Comparison of ENCODE assay signal across 8 cellular contexts in the genomic region with DNA sequence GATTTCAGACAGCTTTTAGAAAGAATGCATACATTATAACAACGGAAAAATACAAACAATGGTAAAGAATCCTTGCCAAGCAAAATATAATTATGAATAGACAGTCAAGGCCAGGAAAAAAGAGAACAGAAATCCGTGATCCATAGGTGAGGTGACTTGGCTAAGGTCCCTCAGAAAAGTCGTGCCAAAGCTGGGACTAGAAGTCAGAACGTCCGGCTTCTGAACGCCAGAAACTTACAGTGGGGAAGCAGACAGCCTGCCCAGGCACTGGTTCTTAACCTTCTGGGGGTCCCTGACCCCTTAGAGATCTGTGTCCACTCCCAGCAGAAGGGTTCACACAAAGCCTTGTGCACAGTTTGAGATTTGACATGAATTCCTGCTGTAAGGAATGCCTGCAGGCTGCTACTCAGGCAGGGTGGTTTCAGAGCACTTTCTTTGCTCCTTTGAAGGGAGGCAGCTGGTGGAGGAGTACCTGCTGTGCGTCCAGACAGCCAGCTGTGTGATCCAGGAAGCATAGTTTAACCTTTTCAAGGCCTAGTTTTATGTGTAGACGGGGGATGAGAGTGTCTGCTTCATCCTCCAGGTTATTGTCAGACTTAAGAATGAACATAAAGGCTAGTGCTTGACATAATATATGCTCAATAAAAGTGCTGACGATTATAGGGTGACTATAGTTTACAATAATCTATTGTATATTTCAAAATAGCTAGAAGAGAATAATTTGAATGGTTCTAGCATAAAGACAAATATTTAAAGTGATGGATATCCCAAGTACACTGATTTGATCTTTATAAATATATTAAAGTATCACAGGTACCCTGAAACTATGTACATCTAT. TPM values are rescaled to one million over a fixed set of nuclear protein-coding genes. Genes with fewer than 3 reads are reported as not detected.
A peak's percentile ranks its signal among the peaks of the same experiment; 100 is the strongest.
DNase-seq lines count a peak whose midpoint lies in the region; ATAC-seq, FAIRE-seq and TF ChIP-seq lines count a peak whose summit lies in the region.

No MANE protein-coding gene starts in this region.

- H3K36me3 ChIP-seq in IMR-90 (ENCODE audit: control insufficient read depth, insufficient read depth, low read length) (no peaks in the 10 kb centered on the region), left lung (no peaks in the 10 kb centered on the region)

- peak overlapping the region; percentile 70 for H3K4me3 Mint-ChIP-seq in central memory CD8-positive, alpha-beta T cell

- no peaks in the 10 kb centered on the region for H3K9me3 Mint-ChIP-seq in central memory CD8-positive, alpha-beta T cell

- no peaks in the 10 kb centered on the region for H3K36me3 Mint-ChIP-seq in central memory CD8-positive, alpha-beta T cell (ENCODE audit: insufficient read depth)

- H3K4me1 ChIP-seq in A549 (peaks cover 19% of the 10 kb centered on the region; the same call in 2 of the 3 replicates), IMR-90 (ENCODE audit: control insufficient read depth, insufficient read depth, low read length) (peaks cover 8% of the 10 kb centered on the region), left lung (peaks cover 14 to 16% of the 10 kb centered on the region in 2 donors)

- H2AK9ac ChIP-seq in IMR-90 (replicated peaks; ENCODE audit: low read depth, low read length, poor library complexity): no peak overlapping the region

- no peaks in the 10 kb centered on the region for H4K20me1 ChIP-seq in IMR-90 (ENCODE audit: insufficient read depth, low read length)

- CTCF ChIA-PET in A549 (lab: Yijun Ruan, JAX): interaction anchor here (0.7 to 7.8 kb wide), 20 partner anchors 12 to 384 kb away, joined by 3 to 40 read pairs (median 3); a partner anchor contains a TSS
- CTCF ChIA-PET in IMR-90 (lab: Yijun Ruan, JAX): interaction anchor here (0.7 to 1.1 kb wide), 3 partner anchors 10 to 36 kb away, joined by 3 read pairs; no protein-coding TSS in a partner anchor
- CTCF ChIA-PET in HEK293T (lab: Yijun Ruan, JAX): interaction anchor here (1.1 to 2.0 kb wide), 5 partner anchors 16 to 214 kb away, joined by 3 to 4 read pairs (median 4); a partner anchor contains a TSS

- peaks cover 23% of the 10 kb centered on the region for H3K27me3 Mint-ChIP-seq in central memory CD8-positive, alpha-beta T cell

- H3K27me3 ChIP-seq in IMR-90 (ENCODE audit: control insufficient read depth, insufficient read depth, low read length) (no peaks in the 10 kb centered on the region), left lung (peaks cover 0 to 19% of the 10 kb centered on the region in 2 donors)

- no peak for FAIRE-seq in A549 (lab: Jason Lieb, UNC)

- no peak overlapping the region for H3K14ac ChIP-seq in IMR-90 (replicated peaks; ENCODE audit: low read depth, low read length)

- H3K27ac Mint-ChIP-seq in central memory CD8-positive, alpha-beta T cell (ENCODE audit: low read depth): no peak overlapping the region

- POLR2A ChIA-PET in A549 (lab: Yijun Ruan, JAX) (interaction anchor here (0.5 to 2.1 kb wide), 4 partner anchors 17 to 89 kb away, joined by 3 to 8 read pairs (median 4); a partner anchor contains a TSS), IMR-90 (lab: Charles Lee; ENCODE audit: unreplicated experiment) (no interaction called here), HEK293T (lab: Yijun Ruan, JAX) (interaction anchor here (0.6 to 1.2 kb wide), 5 partner anchors 11 to 236 kb away, joined by 3 to 4 read pairs (median 3); no protein-coding TSS in a partner anchor)

- TF ChIP-seq POLR2A in A549 (IDR thresholded peaks at IDR 0.05; ENCODE audit: low read length) (no peak), IMR-90 (IDR thresholded peaks at IDR 0.05; ENCODE audit: low read depth, low read length) (no peak)

- H3K27ac ChIP-seq in A549: peak overlapping the region; percentile 79 to 83; a peak in 5 of 6 replicates
- no peak overlapping the region for H3K27ac ChIP-seq in IMR-90 (ENCODE audit: insufficient read depth, low read length)
- H3K27ac ChIP-seq in left lung: peak overlapping the region; percentile 68 to 80

- no peak for TF ChIP-seq CTCF in A549 (IDR thresholded peaks at IDR 0.05)
- TF ChIP-seq CTCF in IMR-90 (conservative IDR thresholded peaks at IDR 0.05; ENCODE audit: low read depth, low read length): no peak
- no peak for TF ChIP-seq CTCF in left lung (IDR thresholded peaks at IDR 0.05)

- no peaks in the 10 kb centered on the region for H3K4me1 Mint-ChIP-seq in central memory CD8-positive, alpha-beta T cell

- no peak overlapping the region for H3K18ac ChIP-seq in IMR-90 (ENCODE audit: low read depth, low read length)

- H2BK20ac ChIP-seq in IMR-90 (ENCODE audit: low read depth, low read length): no peak overlapping the region

- no peak overlapping the region for H2BK120ac ChIP-seq in IMR-90 (ENCODE audit: low read depth, low read length)

- peak overlapping the region in 1 of 2 experiments; percentile 9; a peak in 2 of 4 replicates for H4K8ac ChIP-seq in IMR-90 (ENCODE audit: low read depth in 2 of 2, low read length in 2 of 2)

- no peak for TF ChIP-seq EP300 in A549 (IDR thresholded peaks at IDR 0.05)

- H2AK5ac ChIP-seq in IMR-90 (ENCODE audit: low read depth, low read length): 0 out of 2 replicates have a peak overlapping the region, but pooled peaks have one; percentile 2

- H3K4me2 ChIP-seq in A549: peak overlapping the region; percentile 78
- peak overlapping the region; percentile 50; the same call in 1 of the 2 replicates for H3K4me2 ChIP-seq in IMR-90 (ENCODE audit: low read depth, low read length)

- WGBS in A549 (ENCODE audit: missing lambda C conversion rate): 55% methylated on average over 9 of the region's 9 CpGs
- whole genome bisulfite sequencing in IMR-90 (ENCODE audit: extremely low coverage in 2 of 2, insufficient read length in 1 of 2), 2 experiments: 45% methylated on average over 5 of the region's 9 CpGs; no CpG with 5 or more reads in 1 of the 2 experiments

- no peaks in the 10 kb centered on the region for H3K9me3 ChIP-seq in A549
- H3K9me3 ChIP-seq in IMR-90 (ENCODE audit: control insufficient read depth, insufficient read depth, low read length): no peaks in the 10 kb centered on the region
- no peaks in the 10 kb centered on the region for H3K9me3 ChIP-seq in left lung

- H3K79me1 ChIP-seq in IMR-90 (ENCODE audit: low read depth in 1 of 2, low read length in 2 of 2): no peaks in the 10 kb centered on the region; a peak in 1 of 4 replicates

- H3K4ac ChIP-seq in IMR-90 (ENCODE audit: low read depth, low read length): 0 out of 2 replicates have a peak overlapping the region, but pooled peaks have one; percentile 1

- no peak overlapping the region for H4K5ac ChIP-seq in IMR-90 (ENCODE audit: low read depth, low read length)

- H4K91ac ChIP-seq in IMR-90 (ENCODE audit: insufficient read depth, low read depth, low read length): no peak overlapping the region

- dilution Hi-C loops in IMR-90 (cut with HindIII; ENCODE audit: low sequenced_read_pairs, unreplicated experiment): no loop called here

- H3K9ac ChIP-seq in IMR-90 (ENCODE audit: low read depth, low read length): no peak overlapping the region

- intact Hi-C loops in IMR-90 (cut with micrococcal nuclease): loop anchor here (5.0 kb wide), 1 partner anchor 35 kb away; no protein-coding TSS in a partner anchor
- intact Hi-C loops in left lung (cut with DNase I): no loop called here

- peak overlapping the region; percentile 1 for H2AFZ ChIP-seq in IMR-90 (replicated peaks; ENCODE audit: low read length, poor library complexity)

- TF ChIP-seq RAD21 in A549 (conservative IDR thresholded peaks at IDR 0.05 in 1 of 2, IDR thresholded peaks at IDR 0.05 in 1 of 2) (no peak), IMR-90 (IDR thresholded peaks at IDR 0.05; ENCODE audit: low read length) (no peak)

- peak; percentile 20 to 46; a peak in 3 of 6 replicates for ATAC-seq in A549
- ATAC-seq in IMR-90 (ENCODE audit: low read depth): 0 out of 2 replicates have a peak, but pooled peaks have one; percentile 21
- no peak for ATAC-seq in central memory CD8-positive, alpha-beta T cell (replicated peaks; ENCODE audit: extremely low read depth, poor library complexity, severe bottlenecking)
- peak; percentile 42 for ATAC-seq in left lung

- H3K23ac ChIP-seq in IMR-90 (ENCODE audit: low read depth, low read length): 0 out of 2 replicates have a peak overlapping the region, but pooled peaks have one; percentile 48

- no peak overlapping the region for H2BK5ac ChIP-seq in IMR-90 (ENCODE audit: low read depth, low read length, poor library complexity, severe bottlenecking)

- H3K9me1 ChIP-seq in IMR-90 (ENCODE audit: insufficient read depth, low read length): peaks cover 4% of the 10 kb centered on the region

- in situ Hi-C loops in IMR-90 (cut with MboI; ENCODE audit: low sequenced_read_pairs): no loop called here

- no peak overlapping the region for H3K56ac ChIP-seq in IMR-90 (ENCODE audit: extremely low read depth, insufficient read depth, low read length)

- H3K4me3 ChIP-seq in A549 (peak overlapping the region; percentile 58), IMR-90 (ENCODE audit: insufficient read depth, low read depth, low read length) (no peak overlapping the region), left lung (peak overlapping the region; percentile 38 to 40)

- no peak overlapping the region for H2BK15ac ChIP-seq in IMR-90 (ENCODE audit: low read depth, low read length)

- DNase-seq in A549 (ENCODE audit: low read depth in 1 of 2, low spot score in 1 of 2) (no peak), IMR-90 (no peak), left lung (no peak), superior temporal gyrus (ENCODE audit: extremely low spot score) (peak; percentile 73), Kasumi-1 (lab: John Stamatoyannopoulos, UW) (no peak), HEK293T (ENCODE audit: extremely low spot score) (no peak)
- DNase-seq in central memory CD8-positive, alpha-beta T cell (ENCODE audit: low spot score in 2 of 2): no peak
- DNase-seq in activated naive CD4-positive, alpha-beta T cell treated with anti-CD3 and anti-CD28 coated beads, Interleukin-2, amount 50 U/mL, for 16 hours: no peak

- no TSS peak for BruUV-seq in IMR-90 (replicated peaks; lab: Mats Ljungman, UMichigan)

RNA-seq across cellular contexts. Expression of a gene that starts 0.9 kb away (rescaled TPM):
- 1.5 and 1.7 TPM in 2 replicates for polyA plus RNA-seq in A549 (2011; rRNA removed)
- polyA plus RNA-seq in A549 (2012; cell fraction: cytosol; rRNA removed): 0.40 and 0.49 TPM in 2 replicates
- polyA plus RNA-seq in A549 (2012; cell fraction: nucleus; rRNA removed): 1.1 and 1.2 TPM in 2 replicates
- 0.98 to 1.2 TPM (median 1.2 TPM) in 3 replicates for polyA plus RNA-seq in A549 (2017; fragmentation: RNase III; extraction: RNeasy Plus Mini Kit Qiagen cat#74134 plus additional on column Dnase treatment)
- 2.7 and 3.3 TPM in 2 replicates for polyA minus RNA-seq in A549 (2011; rRNA and poly(A)+ RNA removed)
- 0.28 and 0.54 TPM in 2 replicates for total RNA-seq in IMR-90 (2012; rRNA removed)
- 0.39 and 0.42 TPM in 2 replicates for polyA plus RNA-seq in IMR-90 (2012; rRNA removed)
- 0.15 and 0.37 TPM in 2 replicates for polyA plus RNA-seq in IMR-90 (2012; cell fraction: cytosol; rRNA removed)
- polyA plus RNA-seq in IMR-90 (2012; cell fraction: nucleus; rRNA removed; ENCODE audit: low replicate concordance): 0.74 and 1.1 TPM in 2 replicates
- total RNA-seq in left lung: 1 to 10 TPM; 4.2 to 7.3 TPM

RNA-seq across cellular contexts. Expression of a gene that starts 30.9 kb away (rescaled TPM):
- polyA plus RNA-seq in A549 (2011; rRNA removed): 180 and 218 TPM in 2 replicates
- 48.2 and 67.7 TPM in 2 replicates for polyA plus RNA-seq in A549 (2012; cell fraction: cytosol; rRNA removed)
- polyA plus RNA-seq in A549 (2012; cell fraction: nucleus; rRNA removed): 58.1 and 58.3 TPM in 2 replicates
- 122 to 133 TPM (median 123 TPM) in 3 replicates for polyA plus RNA-seq in A549 (2017; fragmentation: RNase III; extraction: RNeasy Plus Mini Kit Qiagen cat#74134 plus additional on column Dnase treatment)
- polyA minus RNA-seq in A549 (2011; rRNA and poly(A)+ RNA removed): 229 and 233 TPM in 2 replicates
- 419 and 573 TPM in 2 replicates for total RNA-seq in IMR-90 (2012; rRNA removed)
- 112 and 140 TPM in 2 replicates for polyA plus RNA-seq in IMR-90 (2012; rRNA removed)
- 64.4 and 68.9 TPM in 2 replicates for polyA plus RNA-seq in IMR-90 (2012; cell fraction: cytosol; rRNA removed)
- 56.7 and 85.2 TPM in 2 replicates for polyA plus RNA-seq in IMR-90 (2012; cell fraction: nucleus; rRNA removed; ENCODE audit: low replicate concordance)
- total RNA-seq in left lung: 100 to 1,000 TPM; 206 to 217 TPM
